In the genomic region with DNA sequence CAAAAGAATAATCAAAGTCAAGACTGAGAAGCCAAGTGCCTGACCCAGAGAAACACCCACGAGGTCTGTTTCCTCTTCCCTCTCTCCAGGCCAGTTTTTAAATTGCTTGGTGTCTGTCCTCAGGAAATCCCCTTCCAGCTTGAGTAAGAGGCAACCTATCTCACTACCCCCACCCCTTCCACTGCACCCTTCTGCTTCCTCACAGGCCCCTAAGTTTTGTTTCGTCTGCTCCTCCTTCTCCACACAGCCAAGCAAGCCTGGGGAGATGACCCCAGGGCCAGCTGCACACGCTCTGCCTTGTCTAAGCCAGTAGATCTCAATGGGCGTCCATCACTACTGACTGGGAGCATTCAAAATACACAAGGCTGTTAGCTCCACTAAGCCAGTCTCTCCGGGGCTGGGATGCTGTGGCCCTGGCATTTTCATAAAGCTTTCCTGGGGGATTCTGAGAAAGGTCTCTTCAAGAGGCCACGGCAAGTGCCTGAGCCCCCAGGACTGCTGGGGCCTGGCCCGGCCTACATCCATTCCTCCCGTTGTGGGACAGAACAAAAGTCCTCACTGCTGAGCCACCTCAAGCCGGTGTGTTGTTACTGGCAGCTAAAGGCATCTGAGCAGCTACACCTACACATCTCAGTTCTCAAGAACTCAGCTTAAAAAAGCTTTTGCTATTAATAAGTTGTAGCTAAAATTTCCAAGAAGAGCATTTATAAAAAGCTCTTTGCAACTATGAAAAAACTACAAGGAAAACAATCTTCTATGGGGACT, we compare ENCODE assay signal across 8 cellular contexts. TPM values are rescaled to one million over a fixed set of nuclear protein-coding genes. Genes with fewer than 3 reads are reported as not detected.
DNase-seq lines count a peak whose midpoint lies in the region; ATAC-seq and TF ChIP-seq lines count a peak whose summit lies in the region.

No MANE protein-coding gene starts in this region.

- H3K9me3 Mint-ChIP-seq in T-cell = no peaks in the 10 kb centered on the region

- peaks cover 9% of the 10 kb centered on the region for H3K4me1 ChIP-seq in left ventricle myocardium inferior
- peaks cover 2 to 4% of the 10 kb centered on the region in 2 donors for H3K4me1 ChIP-seq in aorta (ENCODE audit: control insufficient read depth in 1 of 2, insufficient read depth in 2 of 2, low read length in 2 of 2)

- WGBS in aorta, 2 donors = 7 to 9% methylated on average over 9 of the region's 9 CpGs

- H3K36me3 Mint-ChIP-seq in T-cell = peaks cover 31% of the 10 kb centered on the region

- no peak for TF ChIP-seq CTCF in left ventricle myocardium inferior (IDR thresholded peaks at IDR 0.05; ENCODE audit: borderline replicate concordance)

- H3K27ac Mint-ChIP-seq in T-cell = peak overlapping the region; percentile 81 to 85

- no peak overlapping the region for H3K4me3 Mint-ChIP-seq in T-cell

- peak; percentile 57 for DNase-seq in stimulated activated CD4-positive, alpha-beta T cell treated with anti-CD3 and anti-CD28 coated beads, Interleukin-15, amount 100 ng/mL, for 24 hours
- DNase-seq in stimulated activated CD4-positive, alpha-beta T cell treated with anti-CD3 and anti-CD28 coated beads, Interleukin-12 subunit alpha, Interleukin-12 subunit beta, amount 100 ng/mL, for 4 hours = no peak
- DNase-seq in T-cell = peak in 1 of 34 experiments; percentile 17
- DNase-seq in left ventricle myocardium inferior = no peak
- DNase-seq in aorta = peak in 1 of 2 donors; percentile 58
- no peak for DNase-seq in NCI-H82 treated with DMSO at 0.1 percent for 48 hours (lab: John Stamatoyannopoulos, UW; ENCODE audit: unreplicated experiment)
- no peak for DNase-seq in central memory CD4-positive, alpha-beta T cell
- DNase-seq in HuH-7.5 (ENCODE audit: low spot score) = no peak

- H3K27me3 ChIP-seq in left ventricle myocardium inferior (ENCODE audit: low read depth) (no peaks in the 10 kb centered on the region), aorta (ENCODE audit: control insufficient read depth in 1 of 2, insufficient read depth in 2 of 2, low read length in 1 of 2) (no peaks in the 10 kb centered on the region)

- peak overlapping the region; percentile 28 for H3K27ac ChIP-seq in left ventricle myocardium inferior (replicated peaks)
- peak overlapping the region; percentile 39 to 63 for H3K27ac ChIP-seq in aorta (ENCODE audit: low read depth in 1 of 2, low read length in 2 of 2)

- peaks cover 27 to 33% (median 32%) of the 10 kb centered on the region in 3 donors for H3K4me1 Mint-ChIP-seq in T-cell

- POLR2A ChIA-PET in T-cell (lab: Charles Lee) = no interaction called here

- H3K27me3 Mint-ChIP-seq in T-cell = no peaks in the 10 kb centered on the region

- peak in 3 of 4 experiments; percentile 31 to 58 (median 36) for ATAC-seq in T-cell (replicated peaks in 1 of 4)
- no peak for ATAC-seq in aorta (ENCODE audit: low FRiP score)

- H3K4me3 ChIP-seq in left ventricle myocardium inferior = no peak overlapping the region
- H3K4me3 ChIP-seq in aorta (ENCODE audit: low read length in 2 of 2) = no peak overlapping the region

- H3K9me3 ChIP-seq in left ventricle myocardium inferior (replicated peaks) (no peaks in the 10 kb centered on the region), aorta (ENCODE audit: control insufficient read depth, low read length) (no peaks in the 10 kb centered on the region)

- CTCF ChIA-PET in T-cell (lab: Charles Lee) = interaction anchor here (0.6 to 0.7 kb wide), 4 partner anchors 14 to 1507 kb away, joined by 3 to 5 read pairs (median 4); no protein-coding TSS in a partner anchor

- H3K36me3 ChIP-seq in left ventricle myocardium inferior (peaks cover 56% of the 10 kb centered on the region), aorta (ENCODE audit: control insufficient read depth in 1 of 2, insufficient read depth in 2 of 2, low read length in 1 of 2) (peaks cover 0 to 1% of the 10 kb centered on the region in 2 donors)

- intact Hi-C loops in left ventricle myocardium inferior (cut with micrococcal nuclease) = no loop called here
- intact Hi-C loops in aorta (cut with DNase I) = no loop called here

RNA-seq across cellular contexts. Expression of a gene that starts 14.9 kb away (rescaled TPM):
- total RNA-seq in T-cell (10 to 100 TPM in 1 of 5 donors, 1 to 10 TPM in 4; 2.0 to 12.4 (median 4.0) TPM), left ventricle myocardium inferior (not detected), aorta (1 to 10 TPM in 1 of 2 donors, under 1 TPM in 1; 0.84 to 7.2 TPM)
- polyA plus RNA-seq in aorta = under 1 TPM in 1 of 2 donors, not detected in 1; 0.50 TPM

RNA-seq across cellular contexts. Expression of a gene that starts 17.4 kb away (rescaled TPM):
- total RNA-seq in T-cell (10 to 100 TPM in 3 of 5 donors, 1 to 10 TPM in 2; 8.5 to 18.9 (median 11.2) TPM), left ventricle myocardium inferior (8.6 TPM), aorta (10 to 100 TPM; 13.8 to 43.3 TPM)
- polyA plus RNA-seq in aorta = 10 to 100 TPM; 11.6 to 24.0 TPM

RNA-seq across cellular contexts. Expression of a gene that starts 17.7 kb away (rescaled TPM):
- total RNA-seq in T-cell = 10 to 100 TPM; 36.2 to 67.5 (median 59.5) TPM
- total RNA-seq in left ventricle myocardium inferior = 28.4 TPM
- total RNA-seq in aorta = 10 to 100 TPM; 27.7 to 39.8 TPM
- polyA plus RNA-seq in aorta = 10 to 100 TPM; 13.3 to 17.3 TPM

RNA-seq across cellular contexts. Expression of a gene that starts 34.1 kb away (rescaled TPM):
- total RNA-seq in T-cell = 100 to 1,000 TPM in 1 of 5 donors, 10 to 100 TPM in 4; 46.5 to 102 (median 88.6) TPM
- total RNA-seq in left ventricle myocardium inferior = 47.5 TPM
- total RNA-seq in aorta = 10 to 100 TPM; 41.1 to 52.4 TPM
- 100 to 1,000 TPM in 1 of 2 donors, 10 to 100 TPM in 1; 22.7 to 102 TPM for polyA plus RNA-seq in aorta

RNA-seq across cellular contexts. Expression of a gene that starts 34.4 kb away (rescaled TPM):
- total RNA-seq in T-cell = 10 to 100 TPM; 13.3 to 24.9 (median 21.4) TPM
- 36.0 TPM for total RNA-seq in left ventricle myocardium inferior
- total RNA-seq in aorta = 10 to 100 TPM; 27.5 to 27.8 TPM
- polyA plus RNA-seq in aorta = 10 to 100 TPM; 24.4 to 44.6 TPM
